Comparison of ENCODE assay signal across 8 cellular contexts in the genomic region with DNA sequence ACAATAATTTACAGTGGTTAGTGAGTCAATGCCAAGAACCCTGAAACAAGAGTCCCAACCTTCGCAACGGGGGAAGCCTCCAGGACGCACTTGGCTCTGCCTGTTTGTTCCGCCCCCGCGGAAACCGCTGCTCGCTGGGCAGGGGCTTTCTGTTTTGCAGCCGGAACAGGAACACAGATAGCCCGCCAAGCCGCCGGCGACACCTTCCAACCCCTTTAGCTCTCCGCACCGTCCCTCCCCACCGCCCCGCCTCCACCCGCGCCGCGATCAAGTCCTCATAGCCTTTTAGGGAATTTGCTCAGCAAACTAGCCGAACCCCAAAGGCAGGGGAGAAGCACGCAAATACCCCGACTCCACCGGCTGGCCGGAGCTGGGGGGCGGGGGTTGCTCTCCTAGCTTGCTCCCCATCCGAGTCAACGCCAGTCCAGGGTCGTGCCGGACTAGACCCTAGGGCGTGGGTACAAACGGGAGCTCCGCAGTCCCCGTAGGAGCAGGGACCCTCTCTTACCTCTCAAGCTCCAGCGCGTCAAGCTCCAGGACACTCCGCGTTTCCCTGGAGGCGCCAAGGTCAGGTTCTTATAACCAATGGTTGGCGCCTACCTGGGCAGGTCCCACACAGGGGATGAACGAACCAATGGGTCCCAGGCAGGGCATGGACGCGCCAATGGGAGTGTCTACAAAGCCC. TPM values are rescaled to one million over a fixed set of nuclear protein-coding genes. Genes with fewer than 3 reads are reported as not detected.
A peak's percentile ranks its signal among the peaks of the same experiment; 100 is the strongest.
DNase-seq lines count a peak whose midpoint lies in the region; ATAC-seq and TF ChIP-seq lines count a peak whose summit lies in the region.

A gene with protein sequence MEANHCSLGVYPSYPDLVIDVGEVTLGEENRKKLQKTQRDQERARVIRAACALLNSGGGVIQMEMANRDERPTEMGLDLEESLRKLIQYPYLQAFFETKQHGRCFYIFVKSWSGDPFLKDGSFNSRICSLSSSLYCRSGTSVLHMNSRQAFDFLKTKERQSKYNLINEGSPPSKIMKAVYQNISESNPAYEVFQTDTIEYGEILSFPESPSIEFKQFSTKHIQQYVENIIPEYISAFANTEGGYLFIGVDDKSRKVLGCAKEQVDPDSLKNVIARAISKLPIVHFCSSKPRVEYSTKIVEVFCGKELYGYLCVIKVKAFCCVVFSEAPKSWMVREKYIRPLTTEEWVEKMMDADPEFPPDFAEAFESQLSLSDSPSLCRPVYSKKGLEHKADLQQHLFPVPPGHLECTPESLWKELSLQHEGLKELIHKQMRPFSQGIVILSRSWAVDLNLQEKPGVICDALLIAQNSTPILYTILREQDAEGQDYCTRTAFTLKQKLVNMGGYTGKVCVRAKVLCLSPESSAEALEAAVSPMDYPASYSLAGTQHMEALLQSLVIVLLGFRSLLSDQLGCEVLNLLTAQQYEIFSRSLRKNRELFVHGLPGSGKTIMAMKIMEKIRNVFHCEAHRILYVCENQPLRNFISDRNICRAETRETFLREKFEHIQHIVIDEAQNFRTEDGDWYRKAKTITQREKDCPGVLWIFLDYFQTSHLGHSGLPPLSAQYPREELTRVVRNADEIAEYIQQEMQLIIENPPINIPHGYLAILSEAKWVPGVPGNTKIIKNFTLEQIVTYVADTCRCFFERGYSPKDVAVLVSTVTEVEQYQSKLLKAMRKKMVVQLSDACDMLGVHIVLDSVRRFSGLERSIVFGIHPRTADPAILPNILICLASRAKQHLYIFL (minus strand): TSS at position 553 of the 685 bp plus-strand sequence. CDS start 3,086 bp downstream, outside the sequence.

- H3K9ac ChIP-seq in OCI-LY1 (ENCODE audit: low read length): peak within 1 kb of the TSS; percentile 55

- peak within 1 kb of the TSS; percentile 30; the same call in 1 of the 2 replicates for H2AFZ ChIP-seq in OCI-LY1 (ENCODE audit: low read length)

- peaks cover 20% of the 10 kb centered on the region for H3K4me1 Mint-ChIP-seq in activated T-cell treated with anti-CD3 and anti-CD28 coated beads, Interleukin-2, amount 50 U/mL, for 4 hours (ENCODE audit: low read depth)

- TF ChIP-seq CTCF in A673 (conservative IDR thresholded peaks at IDR 0.05; ENCODE audit: low read depth, low read length) (no peak), OCI-LY1 (IDR thresholded peaks at IDR 0.05; ENCODE audit: low read length) (no peak), foreskin fibroblast (IDR thresholded peaks at IDR 0.05; ENCODE audit: low read depth, low read length) (no peak), neutrophil (IDR thresholded peaks at IDR 0.05) (no peak)

- POLR2A ChIA-PET in A673 (lab: Charles Lee; ENCODE audit: low non-redundant PET): no interaction called here

- H3K4me3 Mint-ChIP-seq in activated T-cell treated with anti-CD3 and anti-CD28 coated beads, Interleukin-2, amount 50 U/mL, for 4 hours: peak within 1 kb of the TSS; percentile 73

- H3K36me3 Mint-ChIP-seq in activated T-cell treated with anti-CD3 and anti-CD28 coated beads, Interleukin-2, amount 50 U/mL, for 4 hours (ENCODE audit: insufficient read depth): peaks cover 14% of the 10 kb centered on the region

- peak; percentile 69 for ATAC-seq in GM18909 (IDR thresholded peaks at IDR 0.05; ENCODE audit: poor library complexity, unreplicated experiment)
- ATAC-seq in HG03159 (IDR thresholded peaks at IDR 0.05; ENCODE audit: unreplicated experiment): peak; percentile 70
- ATAC-seq in activated T-cell treated with anti-CD3 and anti-CD28 coated beads, Interleukin-2, amount 50 U/mL, for 4 hours: peak; percentile 94 to 97

- H3K27me3 ChIP-seq in A673 (replicated peaks; ENCODE audit: insufficient read depth, low read depth, low read length, poor library complexity) (no peaks in the 10 kb centered on the region), OCI-LY1 (ENCODE audit: insufficient read depth, low read length) (peaks cover 10% of the 10 kb centered on the region; the same call in 1 of the 2 replicates), neutrophil (peaks cover 42% of the 10 kb centered on the region), thymus (ENCODE audit: control insufficient read depth, insufficient read depth) (peaks cover 4% of the 10 kb centered on the region)

- H3F3A ChIP-seq in OCI-LY1 (ENCODE audit: insufficient read depth, low read length): no peaks in the 10 kb centered on the region

- no peaks in the 10 kb centered on the region for H3K36me3 ChIP-seq in A673 (ENCODE audit: insufficient read depth, low read length, poor library complexity, severe bottlenecking)
- H3K36me3 ChIP-seq in OCI-LY1 (ENCODE audit: insufficient read depth, low read length): no peaks in the 10 kb centered on the region
- H3K36me3 ChIP-seq in neutrophil: no peaks in the 10 kb centered on the region
- H3K36me3 ChIP-seq in thymus (ENCODE audit: control insufficient read depth, insufficient read depth): no peaks in the 10 kb centered on the region

- BruUV-seq in A673 (replicated peaks; lab: Mats Ljungman, UMichigan): no TSS peak

- no peaks in the 10 kb centered on the region for H3K27me3 Mint-ChIP-seq in activated T-cell treated with anti-CD3 and anti-CD28 coated beads, Interleukin-2, amount 50 U/mL, for 4 hours (ENCODE audit: low read depth)

- WGBS in thymus: 1% methylated on average over 44 of the region's 44 CpGs

- H3K4me3 ChIP-seq in A673 (ENCODE audit: low read depth, low read length, poor library complexity, severe bottlenecking) (peak within 1 kb of the TSS; percentile 15), OCI-LY1 (ENCODE audit: low read depth, low read length, poor library complexity, severe bottlenecking) (peak within 1 kb of the TSS; percentile 58), foreskin fibroblast (ENCODE audit: low read depth in 1 of 2, low read length in 2 of 2) (peak within 1 kb of the TSS; percentile 47 to 52), neutrophil (ENCODE audit: low read depth in 1 of 2, low read length in 1 of 2) (peak within 1 kb of the TSS; percentile 75 to 81), thymus (ENCODE audit: low read length) (peak within 1 kb of the TSS; percentile 73)

- H3K9me2 ChIP-seq in OCI-LY1 (ENCODE audit: low read depth, low read length): no peaks in the 10 kb centered on the region

- no peaks in the 10 kb centered on the region for H4K20me1 ChIP-seq in OCI-LY1 (ENCODE audit: insufficient read depth, low read length)

- H3K27ac ChIP-seq in A673 (ENCODE audit: low read depth, low read length, poor library complexity, severe bottlenecking): no peak within 1 kb of the TSS
- H3K27ac ChIP-seq in OCI-LY1 (ENCODE audit: low read depth, low read length, poor library complexity, severe bottlenecking): no peak within 1 kb of the TSS
- H3K27ac ChIP-seq in neutrophil: peak within 1 kb of the TSS; percentile 64
- H3K27ac ChIP-seq in thymus (ENCODE audit: low read depth): peak within 1 kb of the TSS; percentile 71

- H3K4me1 ChIP-seq in A673 (ENCODE audit: insufficient read depth, low read length, poor library complexity, severe bottlenecking) (peaks cover 4% of the 10 kb centered on the region), OCI-LY1 (ENCODE audit: insufficient read depth, low read length, severe bottlenecking) (peaks cover 16% of the 10 kb centered on the region), neutrophil (ENCODE audit: control insufficient read depth in 1 of 2, insufficient read depth in 1 of 2, low read depth in 1 of 2, low read length in 1 of 2) (peaks cover 19 to 21% of the 10 kb centered on the region in 2 experiments), thymus (ENCODE audit: control insufficient read depth, insufficient read depth, low read length) (peaks cover 6% of the 10 kb centered on the region)

- H3K9me3 Mint-ChIP-seq in activated T-cell treated with anti-CD3 and anti-CD28 coated beads, Interleukin-2, amount 50 U/mL, for 4 hours: no peaks in the 10 kb centered on the region

- CTCF ChIA-PET in A673 (lab: Charles Lee): no interaction called here

- no peaks in the 10 kb centered on the region for H3K9me3 ChIP-seq in A673 (ENCODE audit: low read depth, low read length, poor library complexity, severe bottlenecking)
- H3K9me3 ChIP-seq in OCI-LY1 (ENCODE audit: low read length): no peaks in the 10 kb centered on the region
- H3K9me3 ChIP-seq in neutrophil: no peaks in the 10 kb centered on the region
- H3K9me3 ChIP-seq in thymus (ENCODE audit: control insufficient read depth): no peaks in the 10 kb centered on the region

- peak within 1 kb of the TSS; percentile 70 for H3K4me2 ChIP-seq in OCI-LY1 (ENCODE audit: low read length)

- DNase-seq in A673 (ENCODE audit: low spot score) (peak; percentile 71), foreskin fibroblast (peak; percentile 57 to 75)
- DNase-seq in activated T-cell treated with anti-CD3 and anti-CD28 coated beads, Interleukin-2, amount 50 U/mL, for 4 hours: peak; percentile 77

- intact Hi-C loops in A673 (cut with micrococcal nuclease; ENCODE audit: unreplicated experiment): no loop called here

- no peaks in the 10 kb centered on the region for H3K79me2 ChIP-seq in OCI-LY1 (ENCODE audit: insufficient read depth, low read length)

RNA-seq across cellular contexts. Expression of the gene that starts here (rescaled TPM):
- 31.6 and 34.0 TPM in 2 replicates for total RNA-seq in A673 (2021)
- total RNA-seq in activated T-cell treated with anti-CD3 and anti-CD28 coated beads, Interleukin-2, amount 50 U/mL, for 4 hours: 1 to 10 TPM; 4.3 to 8.1 (median 7.9) TPM
- 4.2 TPM for polyA plus RNA-seq in thymus

Comparison
In these comparisons a context has a peak if more than half of its experiments do, and no peak if none do; other contexts are left out.
1. H3K27ac ChIP-seq: peak in neutrophil (single experiment) and thymus (single experiment); none in A673 (single experiment) and OCI-LY1 (single experiment).
2. H3K4me3 ChIP-seq: peak in every context shown above with its lines; median percentile 78 in neutrophil; 73 in thymus; 58 in OCI-LY1; 50 in foreskin fibroblast; 15 in A673.
3. Peak in every context shown above with its lines, with median percentiles within 50 percentile points of each other: DNase-seq and ATAC-seq.